In the genomic region with DNA sequence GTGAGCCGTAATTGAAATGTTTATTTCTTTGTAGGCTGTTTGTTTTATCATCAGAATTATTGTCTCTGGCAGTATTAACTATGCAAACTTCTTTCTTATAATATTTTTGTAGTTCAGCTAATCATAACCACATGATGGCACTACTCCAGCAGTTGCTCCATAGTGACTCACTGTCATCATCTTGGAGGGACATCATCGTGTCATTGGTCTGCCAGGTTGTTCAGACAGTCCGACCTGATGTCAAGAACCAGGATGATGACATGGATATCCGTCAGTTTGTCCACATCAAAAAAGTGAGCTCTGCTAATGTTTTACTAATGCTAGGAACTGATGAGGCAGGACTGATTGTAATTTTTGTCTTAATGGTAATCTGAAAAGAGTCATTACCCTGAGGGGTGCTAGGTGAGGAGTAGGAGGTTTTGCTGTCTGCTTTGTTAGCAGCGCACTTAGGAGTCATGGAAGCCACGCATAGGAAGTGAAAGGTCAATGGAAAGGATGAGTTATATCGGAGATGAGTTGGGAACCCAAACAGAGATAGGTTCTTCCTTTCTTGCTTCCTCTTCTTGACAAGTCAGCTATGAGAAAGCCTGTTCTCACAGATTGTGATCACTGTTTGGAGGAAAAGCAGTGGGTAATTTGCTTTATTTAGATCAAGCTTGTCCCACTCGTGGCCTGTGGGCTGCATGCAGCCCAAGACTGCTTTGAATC, we compare ENCODE assay signal across 9 cellular contexts. TPM values are rescaled to one million over a fixed set of nuclear protein-coding genes. Genes with fewer than 3 reads are reported as not detected.
DNase-seq lines count a peak whose midpoint lies in the region; ATAC-seq and TF ChIP-seq lines count a peak whose summit lies in the region.
"Had no signal": no experiment of that assay in that cellular context is flagged by ENCODE, and none has a peak within 500 bp of the region (broad histone marks: within the 10 kb centered on the region; RNA-seq: fewer than 3 reads in every experiment).

No MANE protein-coding gene starts in this region.

- TF ChIP-seq CTCF in GM12864 (IDR thresholded peaks at IDR 0.05; ENCODE audit: low read depth, low read length, missing control alignments) (peak; percentile 8), foreskin fibroblast (IDR thresholded peaks at IDR 0.05; ENCODE audit: low read depth, low read length) (no peak)

- ATAC-seq in GM21515 (IDR thresholded peaks at IDR 0.05; ENCODE audit: unreplicated experiment) (peak; percentile 64), HG03521 (IDR thresholded peaks at IDR 0.05; ENCODE audit: unreplicated experiment) (peak; percentile 36), left colon (no peak)

- H3K4me3 ChIP-seq in GM12864 (ENCODE audit: low read depth, low read length) (no peak overlapping the region), foreskin fibroblast (ENCODE audit: low read depth in 1 of 2, low read length in 2 of 2) (no peak overlapping the region)
- H3K4me3 ChIP-seq: stomach had no signal

- intact Hi-C loops in left colon (cut with DNase I, micrococcal nuclease) = no loop called here

- peak; percentile 77 for DNase-seq in GM12864 (ENCODE audit: low read depth)
- DNase-seq in foreskin fibroblast = peak; percentile 70 to 87
- DNase-seq in Kasumi-1 (lab: John Stamatoyannopoulos, UW) = no peak
- no peak for DNase-seq in left colon
- no peak for DNase-seq in mucosa of gallbladder (ENCODE audit: low spot score)
- DNase-seq in NCI-H510A (lab: John Stamatoyannopoulos, UW) = no peak
- DNase-seq: stomach had no signal

RNA-seq across cellular contexts. Expression of gene PIKFYVE, which starts 49.2 kb away (rescaled TPM):
- 10 to 100 TPM; 17.6 to 20.5 TPM for total RNA-seq in left colon
- total RNA-seq in mucosa of gallbladder = 23.3 TPM

Comparison
In these comparisons a context has a peak if more than half of its experiments do, and no peak if none do; other contexts are left out.
1. DNase-seq: peak in GM12864 (single experiment) and foreskin fibroblast (2 of 2); none in Kasumi-1 (0 of 2), left colon (0 of 2), mucosa of gallbladder (single experiment) and NCI-H510A (single experiment).